Comparison of ENCODE assay signal across 8 cellular contexts in genomic region chr17:2282297-2282873, GRCh38. TPM values are rescaled to one million over a fixed set of nuclear protein-coding genes. Genes with fewer than 3 reads are reported as not detected.
A peak's percentile ranks its signal among the peaks of the same experiment; 100 is the strongest.
DNase-seq lines count a peak whose midpoint lies in the region; ATAC-seq and FAIRE-seq lines count a peak whose summit lies in the region.

No MANE protein-coding gene starts in this region.

- no peak overlapping the region for H3K4me3 ChIP-seq in mesodermal cell (ENCODE audit: extremely low read depth, insufficient read depth, low read length, poor library complexity, severe bottlenecking)

- no peaks in the 10 kb centered on the region for H3K9me3 ChIP-seq in mesodermal cell (ENCODE audit: control insufficient read depth, low read length)

- ATAC-seq in GM19455 (IDR thresholded peaks at IDR 0.05; ENCODE audit: unreplicated experiment) (no peak), HG03460 (IDR thresholded peaks at IDR 0.05; ENCODE audit: unreplicated experiment) (no peak)

- peaks cover 90% of the 10 kb centered on the region for H3K36me3 ChIP-seq in mesodermal cell (ENCODE audit: control insufficient read depth, insufficient read depth, low read length)

- DNase-seq in NCI-H1436 (lab: John Stamatoyannopoulos, UW) (peak; percentile 50), NCI-H1436 treated with DMSO at 0.1 percent for 48 hours (lab: John Stamatoyannopoulos, UW) (no peak), Kasumi-1 (lab: John Stamatoyannopoulos, UW) (peak; percentile 75 to 80), SKM-1 (lab: John Stamatoyannopoulos, UW; ENCODE audit: unreplicated experiment) (peak; percentile 14)

- WGBS in mesodermal cell (ENCODE audit: insufficient coverage in 2 of 2), 2 experiments, result 95% methylated on average over 3 to 4 of the region's 7 CpGs

- peaks cover 10% of the 10 kb centered on the region for H3K4me1 ChIP-seq in mesodermal cell (ENCODE audit: control insufficient read depth, insufficient read depth, low read length, poor library complexity, severe bottlenecking)

- FAIRE-seq in endometrium (lab: Jason Lieb, UNC), result peak; percentile 92

- H3K27ac ChIP-seq in mesodermal cell (ENCODE audit: low read depth, low read length, severe bottlenecking), result peak overlapping the region; percentile 41

RNA-seq across cellular contexts. Expression of gene SMG6, which starts 21.2 kb away (rescaled TPM):
- polyA plus RNA-seq in mesodermal cell (2013, experiment 1 of 2), result 20.2 TPM
- polyA plus RNA-seq in mesodermal cell (2013, experiment 2 of 2), result 19.7 TPM

RNA-seq across cellular contexts. Expression of gene SRR, which starts 21.4 kb away (rescaled TPM):
- 15.4 TPM for polyA plus RNA-seq in mesodermal cell (2013, experiment 1 of 2)
- polyA plus RNA-seq in mesodermal cell (2013, experiment 2 of 2), result 14.4 TPM

RNA-seq across cellular contexts. Expression of gene TSR1, which starts 53.9 kb away (rescaled TPM):
- polyA plus RNA-seq in mesodermal cell (2013, experiment 1 of 2), result 31.3 TPM
- 24.1 TPM for polyA plus RNA-seq in mesodermal cell (2013, experiment 2 of 2)

RNA-seq across cellular contexts. Expression of gene SGSM2, which starts 54.9 kb away (rescaled TPM):
- polyA plus RNA-seq in mesodermal cell (2013, experiment 1 of 2), result 61.0 TPM
- 56.1 TPM for polyA plus RNA-seq in mesodermal cell (2013, experiment 2 of 2)
